ENCODE assay signal across 10 cellular contexts in genomic region chr11:62242021-62242420, GRCh38. TPM values are rescaled to one million over a fixed set of nuclear protein-coding genes. Genes with fewer than 3 reads are reported as not detected.
A peak's percentile ranks its signal among the peaks of the same experiment; 100 is the strongest.
DNase-seq lines count a peak whose midpoint lies in the region; ATAC-seq and TF ChIP-seq lines count a peak whose summit lies in the region.
"Had no signal": no experiment of that assay in that cellular context is flagged by ENCODE, and none has a peak within 500 bp of the region (broad histone marks: within the 10 kb centered on the region; RNA-seq: fewer than 3 reads in every experiment).

Gene SCGB1D2 (plus strand): TSS chr11:62242239. CDS start chr11:62242308, 69 bp downstream.

- TF ChIP-seq CTCF in gastrocnemius medialis (IDR thresholded peaks at IDR 0.05 in 4 of 5, conservative IDR thresholded peaks at IDR 0.05 in 1 of 5) (no peak), glutamatergic neuron (IDR thresholded peaks at IDR 0.05; ENCODE audit: partially characterized antibody, unreplicated experiment) (no peak)

- peaks cover 0 to 4% of the 10 kb centered on the region in 2 donors for H3K4me1 ChIP-seq in gastrocnemius medialis

- intact Hi-C loops in gastrocnemius medialis (cut with DNase I; ENCODE audit: low total_unique reads): no loop called here
- intact Hi-C loops in activated naive CD4-positive, alpha-beta T cell treated with anti-CD3 and anti-CD28 coated beads for 36 hours (cut with micrococcal nuclease): no loop called here

- no peaks in the 10 kb centered on the region for H3K36me3 ChIP-seq in gastrocnemius medialis

- H3K4me3 Mint-ChIP-seq in glutamatergic neuron (ENCODE audit: unreplicated experiment): no peak within 1 kb of the TSS
- no peak within 1 kb of the TSS for H3K4me3 Mint-ChIP-seq in activated naive CD4-positive, alpha-beta T cell treated with anti-CD3 and anti-CD28 coated beads for 36 hours

- H3K27me3 ChIP-seq in gastrocnemius medialis: peaks cover 0 to 5% (median 0%) of the 10 kb centered on the region in 3 donors

- H3K9me3 ChIP-seq in gastrocnemius medialis: no peaks in the 10 kb centered on the region

- peak; percentile 96 to 98 for ATAC-seq in gastrocnemius medialis
- ATAC-seq in HG02610 (IDR thresholded peaks at IDR 0.05; ENCODE audit: unreplicated experiment): no peak

- DNase-seq in HuH-7.5 (ENCODE audit: low spot score): peak; percentile 9
- peak; percentile 95 for DNase-seq in NCI-H345 treated with DMSO at 0.1 percent for 48 hours (lab: John Stamatoyannopoulos, UW; ENCODE audit: unreplicated experiment)
- DNase-seq in epithelial cell of prostate (ENCODE audit: low read depth, low spot score): peak; percentile 66
- DNase-seq in gastrocnemius medialis: peak; percentile 79 to 91
- no peak for DNase-seq in glutamatergic neuron
- no peak for DNase-seq in activated naive CD4-positive, alpha-beta T cell treated with anti-CD3 and anti-CD28 coated beads for 36 hours
- DNase-seq: SHP77 treated with DMSO at 0.1 percent for 48 hours had no signal

- TF ChIP-seq POLR2A in gastrocnemius medialis (IDR thresholded peaks at IDR 0.05): no peak

- no peak within 1 kb of the TSS for H3K27ac Mint-ChIP-seq in glutamatergic neuron (ENCODE audit: unreplicated experiment)
- no peak within 1 kb of the TSS for H3K27ac Mint-ChIP-seq in activated naive CD4-positive, alpha-beta T cell treated with anti-CD3 and anti-CD28 coated beads for 36 hours

- no peaks in the 10 kb centered on the region for H3K27me3 Mint-ChIP-seq in glutamatergic neuron (ENCODE audit: unreplicated experiment)
- H3K27me3 Mint-ChIP-seq in activated naive CD4-positive, alpha-beta T cell treated with anti-CD3 and anti-CD28 coated beads for 36 hours (ENCODE audit: low read depth): peaks cover 27% of the 10 kb centered on the region

- H3K4me3 ChIP-seq in gastrocnemius medialis: no peak within 1 kb of the TSS

- no peaks in the 10 kb centered on the region for H3K4me1 Mint-ChIP-seq in glutamatergic neuron (ENCODE audit: low read depth, unreplicated experiment)
- no peaks in the 10 kb centered on the region for H3K4me1 Mint-ChIP-seq in activated naive CD4-positive, alpha-beta T cell treated with anti-CD3 and anti-CD28 coated beads for 36 hours (ENCODE audit: low read depth)

- in situ Hi-C loops in gastrocnemius medialis (cut with MboI; ENCODE audit: low sequenced_read_pairs in 4 of 4): no loop called here

- CTCF ChIA-PET in activated naive CD4-positive, alpha-beta T cell treated with anti-CD3 and anti-CD28 coated beads for 36 hours (lab: Charles Lee): interaction anchor here (1.2 to 1.4 kb wide), 2 partner anchors 69 to 70 kb away, joined by 3 to 4 read pairs; no protein-coding TSS in a partner anchor

- no peaks in the 10 kb centered on the region for H3K36me3 Mint-ChIP-seq in glutamatergic neuron (ENCODE audit: unreplicated experiment)
- no peaks in the 10 kb centered on the region for H3K36me3 Mint-ChIP-seq in activated naive CD4-positive, alpha-beta T cell treated with anti-CD3 and anti-CD28 coated beads for 36 hours (ENCODE audit: low read depth)

- no peak within 1 kb of the TSS for H3K27ac ChIP-seq in epithelial cell of prostate
- peak within 1 kb of the TSS; percentile 70 to 84 (median 78) for H3K27ac ChIP-seq in gastrocnemius medialis

- H3K9me3 Mint-ChIP-seq in glutamatergic neuron (ENCODE audit: unreplicated experiment): peaks cover 1% of the 10 kb centered on the region
- H3K9me3 Mint-ChIP-seq in activated naive CD4-positive, alpha-beta T cell treated with anti-CD3 and anti-CD28 coated beads for 36 hours: no peaks in the 10 kb centered on the region

RNA-seq across cellular contexts. Expression of gene SCGB1D2, which starts in this region (rescaled TPM):
- total RNA-seq in gastrocnemius medialis (1 to 10 TPM in 2 of 4 donors, not detected in 2; 2.2 to 3.0 TPM), glutamatergic neuron (ENCODE audit: unreplicated experiment) (not detected)
- total RNA-seq in activated naive CD4-positive, alpha-beta T cell treated with anti-CD3 and anti-CD28 coated beads for 36 hours: not detected
- total RNA-seq: LHCN-M2, liver had no signal

Comparison
In these comparisons a context has a peak if more than half of its experiments do, and no peak if none do; other contexts are left out.
1. DNase-seq: peak in HuH-7.5 (single experiment), NCI-H345 treated with DMSO at 0.1 percent for 48 hours (single experiment), epithelial cell of prostate (single experiment) and gastrocnemius medialis (2 of 2); none in glutamatergic neuron (single experiment) and activated naive CD4-positive, alpha-beta T cell treated with anti-CD3 and anti-CD28 coated beads for 36 hours (single experiment).